ENCODE assay signal across 8 cellular contexts in genomic region chr11:62547691-62548281, GRCh38. TPM values are rescaled to one million over a fixed set of nuclear protein-coding genes. Genes with fewer than 3 reads are reported as not detected.
DNase-seq lines count a peak whose midpoint lies in the region; ATAC-seq and TF ChIP-seq lines count a peak whose summit lies in the region.

No MANE protein-coding gene starts in this region.

- no peak overlapping the region for H3K4ac ChIP-seq in mesendoderm (ENCODE audit: low read depth, low read length)

- H3K4me1 Mint-ChIP-seq in stimulated activated naive CD8-positive, alpha-beta T cell treated with anti-CD3 and anti-CD28 coated beads, Interleukin-15, Interleukin-2, amounts not matched to agents 100 ng/mL and 50 ng/mL, for 24 hours (ENCODE audit: low read depth) = peaks cover 82% of the 10 kb centered on the region

- peak overlapping the region; percentile 85 for H3K56ac ChIP-seq in mesendoderm (ENCODE audit: low read length)

- DNase-seq in stimulated activated naive CD8-positive, alpha-beta T cell treated with anti-CD3 and anti-CD28 coated beads, Interleukin-15, Interleukin-2, amounts not matched to agents 100 U/mL and 50 U/mL, for 24 hours = no peak
- peak; percentile 54 for DNase-seq in ecto neural progenitor cell (ENCODE audit: low spot score)
- DNase-seq in mesendoderm = no peak
- no peak for DNase-seq in omental fat pad (ENCODE audit: low spot score)
- no peak for DNase-seq in HEK293T (ENCODE audit: extremely low spot score)
- DNase-seq in cerebellar nuclear complex (lab: John Stamatoyannopoulos, UW) = no peak
- no peak for DNase-seq in NCI-H1930 (lab: John Stamatoyannopoulos, UW)

- POLR2A ChIA-PET in HEK293T (lab: Yijun Ruan, JAX) = interaction anchor here (1.0 to 1.1 kb wide), 2 partner anchors 8 to 9 kb away, joined by 3 to 7 read pairs; no protein-coding TSS in a partner anchor

- no peaks in the 10 kb centered on the region for H3K36me3 Mint-ChIP-seq in stimulated activated naive CD8-positive, alpha-beta T cell treated with anti-CD3 and anti-CD28 coated beads, Interleukin-15, Interleukin-2, amounts not matched to agents 100 ng/mL and 50 ng/mL, for 24 hours (ENCODE audit: low read depth)

- H3K27ac ChIP-seq in mesendoderm (ENCODE audit: low read depth, low read length) = no peak overlapping the region

- no peak for TF ChIP-seq CTCF in omental fat pad (IDR thresholded peaks at IDR 0.05)

- H3K27ac Mint-ChIP-seq in stimulated activated naive CD8-positive, alpha-beta T cell treated with anti-CD3 and anti-CD28 coated beads, Interleukin-15, Interleukin-2, amounts not matched to agents 100 ng/mL and 50 ng/mL, for 24 hours = no peak overlapping the region

- H2AK5ac ChIP-seq in mesendoderm (ENCODE audit: low read length) = no peak overlapping the region

- no peak overlapping the region for H2BK5ac ChIP-seq in mesendoderm (ENCODE audit: low read length)

- peak overlapping the region; percentile 76 for H3K9ac ChIP-seq in mesendoderm (ENCODE audit: low read length)

- no CpG with 5 or more reads among the region's 8 CpGs for WGBS in mesendoderm (ENCODE audit: extremely low coverage, insufficient coverage, low lambda C conversion rate)

- peak overlapping the region; percentile 6 for H3K4me3 Mint-ChIP-seq in stimulated activated naive CD8-positive, alpha-beta T cell treated with anti-CD3 and anti-CD28 coated beads, Interleukin-15, Interleukin-2, amounts not matched to agents 100 ng/mL and 50 ng/mL, for 24 hours

- H3K4me1 ChIP-seq in mesendoderm (ENCODE audit: control insufficient read depth, low read depth, low read length) = peaks cover 7% of the 10 kb centered on the region

- no peak overlapping the region for H4K8ac ChIP-seq in mesendoderm (ENCODE audit: low read depth, low read length)

- CTCF ChIA-PET in HEK293T (lab: Yijun Ruan, JAX) = interaction anchor here (1.1 kb wide), 1 partner anchor 155 kb away, joined by 3 read pairs; no protein-coding TSS in a partner anchor

- peaks cover 8% of the 10 kb centered on the region for H3K79me1 ChIP-seq in mesendoderm (ENCODE audit: low read length)

- peaks cover 19% of the 10 kb centered on the region for H3K79me2 ChIP-seq in mesendoderm (ENCODE audit: control insufficient read depth, insufficient read depth, low read length)

- no peaks in the 10 kb centered on the region for H3K9me3 Mint-ChIP-seq in stimulated activated naive CD8-positive, alpha-beta T cell treated with anti-CD3 and anti-CD28 coated beads, Interleukin-15, Interleukin-2, amounts not matched to agents 100 ng/mL and 50 ng/mL, for 24 hours

- no peak overlapping the region for H3K23ac ChIP-seq in mesendoderm (ENCODE audit: low read length)

- no peaks in the 10 kb centered on the region for H3K27me3 ChIP-seq in mesendoderm (ENCODE audit: insufficient read depth, low read length, poor library complexity)

- H3K36me3 ChIP-seq in mesendoderm (ENCODE audit: control insufficient read depth, insufficient read depth, low read length) = no peaks in the 10 kb centered on the region

- H3K4me2 ChIP-seq in mesendoderm (ENCODE audit: low read length) = peak overlapping the region; percentile 74

- H4K5ac ChIP-seq in mesendoderm (ENCODE audit: low read length) = no peak overlapping the region

- H2BK120ac ChIP-seq in mesendoderm (ENCODE audit: low read depth, low read length) = no peak overlapping the region

- no peak for ATAC-seq in stimulated activated naive CD8-positive, alpha-beta T cell treated with anti-CD3 and anti-CD28 coated beads, Interleukin-15, Interleukin-2, amounts not matched to agents 100 U/mL and 50 U/mL, for 24 hours
- no peak for ATAC-seq in omental fat pad (ENCODE audit: low FRiP score)

- H3K18ac ChIP-seq in mesendoderm (ENCODE audit: low read length) = no peak overlapping the region

- no peak overlapping the region for H3K4me3 ChIP-seq in mesendoderm (ENCODE audit: low read length)

- H3K27me3 Mint-ChIP-seq in stimulated activated naive CD8-positive, alpha-beta T cell treated with anti-CD3 and anti-CD28 coated beads, Interleukin-15, Interleukin-2, amounts not matched to agents 100 ng/mL and 50 ng/mL, for 24 hours = no peaks in the 10 kb centered on the region

- H2BK15ac ChIP-seq in mesendoderm (replicated peaks; ENCODE audit: low read depth) = no peak overlapping the region

TF ChIP-seq in HEK293T, 16 proteins besides CTCF, POLR2A, EP300 and RAD21:
- TF ChIP-seq ZNF384 (IDR thresholded peaks at IDR 0.05) (no peak), NFRKB (IDR thresholded peaks at IDR 0.05) (no peak), SUZ12 (IDR thresholded peaks at IDR 0.05) (no peak)

RNA-seq across cellular contexts. Expression of gene AHNAK, which starts 1.2 kb away (rescaled TPM):
- 4.2 TPM for polyA plus RNA-seq in mesendoderm (2013, experiment 1 of 2)
- polyA plus RNA-seq in mesendoderm (2013, experiment 2 of 2) = 3.9 TPM
- total RNA-seq in omental fat pad = 1,000 to 10,000 TPM in 3 of 4 donors, 100 to 1,000 TPM in 1; 874 to 1,336 (median 1,047) TPM

RNA-seq across cellular contexts. Expression of gene EEF1G, which starts 25.9 kb away (rescaled TPM):
- 1,142 TPM for polyA plus RNA-seq in mesendoderm (2013, experiment 1 of 2)
- polyA plus RNA-seq in mesendoderm (2013, experiment 2 of 2) = 1,164 TPM
- total RNA-seq in omental fat pad = 1,000 to 10,000 TPM; 1,194 to 1,561 (median 1,267) TPM

RNA-seq across cellular contexts. Expression of gene TUT1, which starts 43.5 kb away (rescaled TPM):
- polyA plus RNA-seq in mesendoderm (2013, experiment 1 of 2) = 12.7 TPM
- 13.0 TPM for polyA plus RNA-seq in mesendoderm (2013, experiment 2 of 2)
- 10 to 100 TPM in 3 of 4 donors, 1 to 10 TPM in 1; 7.9 to 11.0 (median 10.5) TPM for total RNA-seq in omental fat pad

RNA-seq across cellular contexts. Expression of gene MTA2, which starts 53.9 kb away (rescaled TPM):
- 75.0 TPM for polyA plus RNA-seq in mesendoderm (2013, experiment 1 of 2)
- polyA plus RNA-seq in mesendoderm (2013, experiment 2 of 2) = 74.7 TPM
- total RNA-seq in omental fat pad = 100 to 1,000 TPM in 2 of 4 donors, 10 to 100 TPM in 2; 77.1 to 172 (median 89.6) TPM
